ENCODE assay signal across 15 cellular contexts in the genomic region with DNA sequence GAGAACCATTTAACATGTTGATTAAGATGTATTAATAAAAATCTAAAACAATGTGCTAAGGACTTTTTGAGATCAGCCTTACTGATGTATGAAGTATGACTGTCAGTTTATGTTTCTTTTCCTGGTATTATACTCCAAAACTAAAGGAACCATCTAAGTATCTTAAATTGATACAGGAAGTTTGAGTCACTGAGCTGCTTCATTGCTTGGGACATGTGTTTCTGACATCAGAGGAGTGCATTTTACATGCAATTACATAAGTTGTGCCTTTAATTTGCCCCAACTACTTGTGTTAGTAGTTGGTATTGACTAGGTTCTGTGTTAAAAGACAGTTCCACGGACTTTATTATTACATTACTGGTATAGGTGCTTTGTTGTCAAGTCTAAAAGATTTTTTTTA. TPM values are rescaled to one million over a fixed set of nuclear protein-coding genes. Genes with fewer than 3 reads are reported as not detected.
DNase-seq lines count a peak whose midpoint lies in the region; ATAC-seq, FAIRE-seq and TF ChIP-seq lines count a peak whose summit lies in the region.
"Had no signal": no experiment of that assay in that cellular context is flagged by ENCODE, and none has a peak within 500 bp of the region (broad histone marks: within the 10 kb centered on the region; RNA-seq: fewer than 3 reads in every experiment).

No MANE protein-coding gene starts in this region.

- BruUV-seq in endothelial cell of umbilical vein (replicated peaks; lab: Mats Ljungman, UMichigan), result no TSS peak

- H3K9me3 ChIP-seq in endothelial cell of umbilical vein (replicated peaks; ENCODE audit: control insufficient read depth, insufficient read depth, low read length), result no peaks in the 10 kb centered on the region
- H3K9me3 ChIP-seq: thyroid gland had no signal

- no peaks in the 10 kb centered on the region for H3K27me3 Mint-ChIP-seq in osteocyte (ENCODE audit: unreplicated experiment)

- no peaks in the 10 kb centered on the region for H3K4me1 Mint-ChIP-seq in osteocyte (ENCODE audit: unreplicated experiment)
- H3K4me1 Mint-ChIP-seq: nephron had no signal

- no peak for TF ChIP-seq CTCF in endothelial cell of umbilical vein (IDR thresholded peaks at IDR 0.05; ENCODE audit: extremely low read depth in 1 of 2, insufficient read depth in 1 of 2, low read depth in 1 of 2, low read length in 2 of 2)
- TF ChIP-seq CTCF in osteocyte (IDR thresholded peaks at IDR 0.05), result no peak

- no peaks in the 10 kb centered on the region for H3K27me3 ChIP-seq in endothelial cell of umbilical vein (ENCODE audit: control insufficient read depth in 2 of 2, insufficient read depth in 2 of 2, low read length in 2 of 2)
- H3K27me3 ChIP-seq: thyroid gland had no signal

- no peaks in the 10 kb centered on the region for H3K9me1 ChIP-seq in endothelial cell of umbilical vein (replicated peaks; ENCODE audit: control insufficient read depth, extremely low read depth, insufficient read depth, low read length)

- FAIRE-seq in GM12891 (lab: Jason Lieb, UNC) (peak; percentile 48), endothelial cell of umbilical vein (lab: Jason Lieb, UNC) (no peak)

- no peak overlapping the region for H2AFZ ChIP-seq in endothelial cell of umbilical vein (ENCODE audit: low read depth, low read length)

- peaks cover 18% of the 10 kb centered on the region for H3K4me1 ChIP-seq in endothelial cell of umbilical vein (ENCODE audit: control insufficient read depth, extremely low read depth, insufficient read depth, low read length)
- H3K4me1 ChIP-seq: thyroid gland had no signal

- peak overlapping the region; percentile 63 for H3K27ac ChIP-seq in endothelial cell of umbilical vein (ENCODE audit: insufficient read depth, low read depth, low read length)
- H3K27ac ChIP-seq: thyroid gland had no signal

- H3K36me3 Mint-ChIP-seq in osteocyte (ENCODE audit: unreplicated experiment), result peaks cover 52% of the 10 kb centered on the region

- intact Hi-C loops in endothelial cell of umbilical vein (cut with micrococcal nuclease), result no loop called here

- no peaks in the 10 kb centered on the region for H3K79me2 ChIP-seq in endothelial cell of umbilical vein (ENCODE audit: control insufficient read depth, insufficient read depth, low read length)

- no peak overlapping the region for H3K4me3 ChIP-seq in endothelial cell of umbilical vein (replicated peaks in 1 of 3; ENCODE audit: insufficient read depth in 1 of 3, low read depth in 1 of 3, low read length in 3 of 3)
- H3K4me3 ChIP-seq: thyroid gland had no signal

- H3K9ac ChIP-seq in endothelial cell of umbilical vein (replicated peaks; ENCODE audit: extremely low read depth, insufficient read depth, low read length), result no peak overlapping the region

- ATAC-seq in HG03432 (IDR thresholded peaks at IDR 0.05; ENCODE audit: unreplicated experiment), result no peak

- H3K4me3 Mint-ChIP-seq in osteocyte (ENCODE audit: unreplicated experiment), result no peak overlapping the region
- H3K4me3 Mint-ChIP-seq: nephron had no signal

- no peak for DNase-seq in GM12891 (ENCODE audit: insufficient read length, low spot score)
- DNase-seq in MV-4-11 (lab: John Stamatoyannopoulos, UW), result peak; percentile 25
- peak; percentile 65 for DNase-seq in endothelial cell of umbilical vein (ENCODE audit: low read depth, low spot score)
- DNase-seq in osteocyte (ENCODE audit: extremely low spot score, unreplicated experiment), result no peak
- no peak for DNase-seq in stimulated activated CD8-positive, alpha-beta memory T cell treated with anti-CD3 and anti-CD28 coated beads, Interleukin-4, amount 100 ng/mL, for 48 hours
- DNase-seq in NCI-H748 (lab: John Stamatoyannopoulos, UW; ENCODE audit: unreplicated experiment), result no peak
- DNase-seq: activated naive CD4-positive, alpha-beta T cell treated with Interleukin-2 at 50 U/mL for 16 hours; cerebellar nuclear complex; DMS153; glutamatergic neuron; GOT3; NCI-H1048; thyroid gland had no signal

- H3K9me3 Mint-ChIP-seq in osteocyte (ENCODE audit: unreplicated experiment), result no peaks in the 10 kb centered on the region
- H3K9me3 Mint-ChIP-seq: nephron had no signal

- TF ChIP-seq POLR2A in GM12891 (IDR thresholded peaks at IDR 0.05; ENCODE audit: low read depth, low read length) (no peak), endothelial cell of umbilical vein (IDR thresholded peaks at IDR 0.05; ENCODE audit: low read depth, low read length) (no peak)

- H3K27ac Mint-ChIP-seq in osteocyte (ENCODE audit: unreplicated experiment), result peak overlapping the region; percentile 14
- H3K27ac Mint-ChIP-seq: nephron had no signal

- dilution Hi-C loops in endothelial cell of umbilical vein (cut with MboI; ENCODE audit: extremely low pct_ligation_motif_present, low sequenced_read_pairs), result no loop called here

- peak overlapping the region; percentile 72 for H3K4me2 ChIP-seq in endothelial cell of umbilical vein (ENCODE audit: insufficient read depth, low read length)

- no peaks in the 10 kb centered on the region for H4K20me1 ChIP-seq in endothelial cell of umbilical vein (replicated peaks; ENCODE audit: control insufficient read depth, extremely low read depth, insufficient read depth, low read length)

- POLR2A ChIA-PET in endothelial cell of umbilical vein (lab: Charles Lee), result no interaction called here

- peaks cover 10 to 15% of the 10 kb centered on the region in 2 experiments for H3K36me3 ChIP-seq in endothelial cell of umbilical vein (ENCODE audit: control insufficient read depth in 2 of 2, extremely low read depth in 1 of 2, insufficient read depth in 2 of 2, low read length in 2 of 2)

- CTCF ChIA-PET in endothelial cell of umbilical vein (lab: Charles Lee), result interaction anchor here (0.6 to 1.0 kb wide), 3 partner anchors 21 to 216 kb away, joined by 3 to 7 read pairs (median 5); no protein-coding TSS in a partner anchor

TF ChIP-seq in GM12891, 5 proteins besides CTCF, POLR2A, EP300 and RAD21:
- TF ChIP-seq TAF1 (IDR thresholded peaks at IDR 0.05; ENCODE audit: low read depth, low read length) (no peak), SPI1 (IDR thresholded peaks at IDR 0.05; ENCODE audit: low read depth, low read length) (no peak)

TF ChIP-seq in endothelial cell of umbilical vein, 7 proteins besides CTCF, POLR2A, EP300 and RAD21:
- peak; percentile 54 for TF ChIP-seq FOS (IDR thresholded peaks at IDR 0.05; ENCODE audit: borderline replicate concordance, insufficient read depth, low read length)
- TF ChIP-seq EZH2 (IDR thresholded peaks at IDR 0.05; ENCODE audit: borderline replicate concordance, low read depth, low read length, severe bottlenecking), result no peak
- no peak for TF ChIP-seq MYC (IDR thresholded peaks at IDR 0.05; ENCODE audit: low read depth, low read length)
- peak; percentile 54 for TF ChIP-seq JUN (IDR thresholded peaks at IDR 0.05; ENCODE audit: borderline replicate concordance, insufficient read depth, insufficient read length, low read depth)

RNA-seq across cellular contexts. Expression of gene PROX2, which starts 50.9 kb away (rescaled TPM):
- polyA plus RNA-seq in GM12891 (2012; ENCODE audit: low read depth, missing spikeins), result 0.23 TPM
- total RNA-seq in endothelial cell of umbilical vein, result not detected in 2 replicates
- 0.01 TPM in 1 of 2 replicates, not detected in the other for polyA plus RNA-seq in endothelial cell of umbilical vein
- polyA plus RNA-seq in endothelial cell of umbilical vein (2011; cell fraction: cytosol; rRNA removed), result not detected in 2 replicates
- not detected in 2 replicates for polyA plus RNA-seq in endothelial cell of umbilical vein (2011; cell fraction: nucleus; rRNA removed)
- polyA plus RNA-seq in endothelial cell of umbilical vein (2012), result 0.15 and 0.23 TPM in 2 replicates
- 0.15 TPM in 1 of 2 replicates, not detected in the other for polyA minus RNA-seq in endothelial cell of umbilical vein
- polyA minus RNA-seq in endothelial cell of umbilical vein (2011; cell fraction: cytosol; rRNA and poly(A)+ RNA removed), result not detected
- not detected in 2 replicates for polyA minus RNA-seq in endothelial cell of umbilical vein (2011; cell fraction: nucleus; rRNA and poly(A)+ RNA removed)
- not detected in 2 replicates for total RNA-seq in osteocyte
- total RNA-seq: thyroid gland had no signal

RNA-seq across cellular contexts. Expression of gene DLST, which starts 56.7 kb away (rescaled TPM):
- 56.9 TPM for polyA plus RNA-seq in GM12891 (2012; ENCODE audit: low read depth, missing spikeins)
- total RNA-seq in endothelial cell of umbilical vein (105 and 110 TPM in 2 replicates), osteocyte (101 and 107 TPM in 2 replicates)
- polyA plus RNA-seq in endothelial cell of umbilical vein, result 91.0 and 98.4 TPM in 2 replicates
- polyA plus RNA-seq in endothelial cell of umbilical vein (2011; cell fraction: cytosol; rRNA removed), result 133 and 137 TPM in 2 replicates
- polyA plus RNA-seq in endothelial cell of umbilical vein (2011; cell fraction: nucleus; rRNA removed), result 153 and 154 TPM in 2 replicates
- 72.0 and 81.6 TPM in 2 replicates for polyA plus RNA-seq in endothelial cell of umbilical vein (2012)
- polyA minus RNA-seq in endothelial cell of umbilical vein, result 130 and 139 TPM in 2 replicates
- polyA minus RNA-seq in endothelial cell of umbilical vein (2011; cell fraction: cytosol; rRNA and poly(A)+ RNA removed), result 38.6 TPM
- 50.8 and 69.2 TPM in 2 replicates for polyA minus RNA-seq in endothelial cell of umbilical vein (2011; cell fraction: nucleus; rRNA and poly(A)+ RNA removed)

Comparison
In these comparisons a context has a peak if more than half of its experiments do, and no peak if none do; other contexts are left out.
1. DNase-seq: peak in MV-4-11 (single experiment) and endothelial cell of umbilical vein (single experiment); none in GM12891 (single experiment), osteocyte (single experiment), stimulated activated CD8-positive, alpha-beta memory T cell treated with anti-CD3 and anti-CD28 coated beads, Interleukin-4, amount 100 ng/mL, for 48 hours (single experiment) and NCI-H748 (single experiment).